8 cellular contexts compared by ENCODE assay signal in the genomic region with DNA sequence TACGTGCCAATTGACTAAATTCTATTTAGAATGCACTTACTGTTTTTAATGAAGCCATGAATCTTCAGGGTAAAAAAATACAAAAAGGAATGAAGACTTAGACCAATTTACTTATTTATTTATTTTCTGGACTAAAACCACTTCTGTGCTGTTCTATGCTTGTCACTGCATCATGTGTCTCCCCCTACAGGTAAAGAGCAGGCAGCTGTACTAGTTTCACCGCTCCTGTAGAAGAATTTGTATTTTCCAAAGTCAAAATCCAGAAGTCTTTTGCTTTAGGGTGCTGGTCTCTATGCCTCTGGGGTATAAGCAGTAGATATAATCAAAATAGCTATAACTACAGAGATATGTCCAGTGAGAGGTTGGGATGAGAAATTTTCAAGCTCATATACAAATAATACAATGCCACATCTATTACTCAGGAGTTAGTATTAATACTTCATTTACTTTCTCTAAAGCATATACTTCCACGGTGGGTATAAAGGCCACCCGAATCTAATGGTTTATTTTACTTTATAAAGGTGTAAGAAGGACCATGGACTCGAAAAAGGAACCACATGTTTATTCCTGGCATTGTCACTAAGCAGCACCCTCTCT.
DNase-seq lines count a peak whose midpoint lies in the region; ATAC-seq, FAIRE-seq and TF ChIP-seq lines count a peak whose summit lies in the region.

No MANE protein-coding gene starts in this region.

- intact Hi-C loops in breast epithelium (cut with DNase I; ENCODE audit: low total_unique reads), result no loop called here

- no peaks in the 10 kb centered on the region for H3K27me3 ChIP-seq in breast epithelium
- H3K27me3 ChIP-seq in kidney epithelial cell (ENCODE audit: control insufficient read depth, insufficient read depth, low read length), result no peaks in the 10 kb centered on the region

- H3K4me3 ChIP-seq in breast epithelium, result no peak overlapping the region
- no peak overlapping the region for H3K4me3 ChIP-seq in kidney epithelial cell (ENCODE audit: low read depth, low read length)

- H3K9me3 ChIP-seq in breast epithelium, result no peaks in the 10 kb centered on the region

- ATAC-seq in GM21515 (IDR thresholded peaks at IDR 0.05; ENCODE audit: unreplicated experiment), result no peak

- in situ Hi-C loops in GM13977 (cut with MboI; ENCODE audit: low pct_unique_long_range_greater_than_20kb, low sequenced_read_pairs, unreplicated experiment), result loop anchor here (25.0 kb wide), 1 partner anchor 287 kb away; no protein-coding TSS in a partner anchor

- no peaks in the 10 kb centered on the region for H3K36me3 ChIP-seq in breast epithelium
- H3K36me3 ChIP-seq in kidney epithelial cell (ENCODE audit: control insufficient read depth, insufficient read depth, low read length), result no peaks in the 10 kb centered on the region

- no peaks in the 10 kb centered on the region for H3K4me1 ChIP-seq in breast epithelium

- H3K27ac ChIP-seq in C4-2B, result no peak overlapping the region
- H3K27ac ChIP-seq in breast epithelium, result no peak overlapping the region

- TF ChIP-seq POLR2A in breast epithelium (IDR thresholded peaks at IDR 0.05), result no peak

- FAIRE-seq in RCC 7860 (lab: Jason Lieb, UNC), result no peak

- TF ChIP-seq CTCF in C4-2B (conservative IDR thresholded peaks at IDR 0.05), result peak; percentile 97
- peak; percentile 77 for TF ChIP-seq CTCF in GM13977 (IDR thresholded peaks at IDR 0.05; ENCODE audit: extremely low read depth, insufficient read depth, missing control alignments)
- peak in 2 of 3 donors; percentile 44 to 69 for TF ChIP-seq CTCF in breast epithelium (IDR thresholded peaks at IDR 0.05)
- TF ChIP-seq CTCF in kidney epithelial cell (IDR thresholded peaks at IDR 0.05; ENCODE audit: insufficient read depth, low read length, poor library complexity, severe bottlenecking), result peak; percentile 90

- peak; percentile 26 for DNase-seq in GM13977 (ENCODE audit: low spot score)
- DNase-seq in HT-29 (ENCODE audit: low spot score), result peak; percentile 68
- DNase-seq in RCC 7860 (ENCODE audit: low spot score), result peak; percentile 13
- no peak for DNase-seq in breast epithelium (ENCODE audit: low spot score in 2 of 2)
- peak; percentile 63 for DNase-seq in kidney epithelial cell (ENCODE audit: low read depth)
- DNase-seq in stromal cell of bone marrow (ENCODE audit: low read depth), result peak; percentile 64

Comparison
In these comparisons a context has a peak if more than half of its experiments do, and no peak if none do; other contexts are left out.
1. DNase-seq: peak in GM13977 (single experiment), HT-29 (single experiment), RCC 7860 (single experiment), kidney epithelial cell (single experiment) and stromal cell of bone marrow (single experiment); none in breast epithelium (0 of 2).
2. Peak in every context shown above with its lines, with median percentiles within 50 percentile points of each other: CTCF ChIP-seq.